1 cellular context compared by ENCODE assay signal in genomic region chr1:213019450-213019849, GRCh38.
TF ChIP-seq lines count a peak whose summit lies in the region.

No MANE protein-coding gene starts in this region.

TF ChIP-seq in HepG2, 621 proteins besides CTCF, POLR2A, EP300 and RAD21 (continued from another document):
- TF ChIP-seq THAP9 (CRISPR knock-in tag; IDR thresholded peaks at IDR 0.05; ENCODE audit: borderline replicate concordance) (no peak), SNAPC2 (CRISPR knock-in tag; IDR thresholded peaks at IDR 0.05) (no peak)
